10 cellular contexts compared by ENCODE assay signal in the genomic region with DNA sequence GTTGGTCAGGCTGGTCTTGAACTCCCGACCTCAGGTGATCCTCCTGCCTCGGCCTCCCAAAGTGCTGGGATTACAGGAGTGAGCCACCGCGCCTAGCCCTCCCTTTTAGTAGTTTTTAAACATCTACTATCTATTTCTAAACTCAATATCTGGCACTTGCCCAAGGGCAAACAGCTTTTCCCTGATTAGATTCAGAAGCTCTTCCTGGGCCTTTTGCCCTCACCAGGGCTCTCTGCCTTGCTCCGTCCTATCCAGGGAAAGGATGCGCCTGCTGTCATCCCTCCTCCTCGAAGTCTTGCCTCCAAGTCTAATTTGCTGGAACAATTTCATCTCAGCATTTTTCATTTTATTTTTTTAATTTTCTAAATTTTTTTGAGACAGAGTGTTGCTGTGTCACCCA. TPM values are rescaled to one million over a fixed set of nuclear protein-coding genes. Genes with fewer than 3 reads are reported as not detected.
"Had no signal": no experiment of that assay in that cellular context is flagged by ENCODE, and none has a peak within 500 bp of the region (broad histone marks: within the 10 kb centered on the region; RNA-seq: fewer than 3 reads in every experiment).

No MANE protein-coding gene starts in this region.

- H3K27ac ChIP-seq: GM23248, KMS-11 had no signal

- ATAC-seq: HCT116 had no signal

- H3K4me3 ChIP-seq: GM23248, HAP-1 had no signal

- DNase-seq: GM23248, GOT3, H7, HFFc6, KBM-7 had no signal

- H3K9me3 ChIP-seq: HAP-1 had no signal

- H3K36me3 ChIP-seq: HAP-1 had no signal

RNA-seq across cellular contexts. Expression of a gene that starts 41.4 kb away (rescaled TPM):
- total RNA-seq: HT-29 had no signal
- polyA plus RNA-seq: IgD-negative memory B cell had no signal
